Comparison of ENCODE assay signal across 1 cellular context in genomic region chr1:162011337-162012012, GRCh38.
TF ChIP-seq lines count a peak whose summit lies in the region.

No MANE protein-coding gene starts in this region.

TF ChIP-seq in IMR-90, 13 proteins besides CTCF, POLR2A, EP300 and RAD21 (continued from another document):
- TF ChIP-seq MAZ (IDR thresholded peaks at IDR 0.05; ENCODE audit: borderline replicate concordance, low read depth, low read length) (no peak), MXI1 (IDR thresholded peaks at IDR 0.05; ENCODE audit: borderline replicate concordance, low read depth, low read length) (no peak), SMC3 (IDR thresholded peaks at IDR 0.05; ENCODE audit: low read depth, low read length) (no peak), CHD1 (IDR thresholded peaks at IDR 0.05; ENCODE audit: low read depth, low read length) (no peak), ELK1 (IDR thresholded peaks at IDR 0.05; ENCODE audit: borderline replicate concordance, low read depth, low read length) (no peak)
